ENCODE assay signal across 14 cellular contexts in genomic region chr4:1900624-1901023, GRCh38.
"Had no signal": no experiment of that assay in that cellular context is flagged by ENCODE, and none has a peak within 500 bp of the region (broad histone marks: within the 10 kb centered on the region; RNA-seq: fewer than 3 reads in every experiment).

No MANE protein-coding gene starts in this region.

- H3K27ac Mint-ChIP-seq: activated CD4-positive, alpha-beta T cell treated with anti-CD3 and anti-CD28 coated beads, Interleukin-2, amount 10 ng/mL, durations not matched to agents 7 days and 5 days; memory B cell; T-helper 17 cell had no signal

- H3K9me3 Mint-ChIP-seq: activated CD4-positive, alpha-beta T cell treated with anti-CD3 and anti-CD28 coated beads, Interleukin-2, amount 10 ng/mL, durations not matched to agents 7 days and 5 days; memory B cell; naive thymus-derived CD4-positive, alpha-beta T cell had no signal

- DNase-seq: activated CD4-positive, alpha-beta T cell treated with anti-CD3 and anti-CD28 coated beads, Interleukin-2, amount 10 ng/mL, durations not matched to agents 7 days and 5 days; activated CD8-positive, alpha-beta memory T cell treated with anti-CD3 and anti-CD28 coated beads, Interleukin-2, amount 50 U/mL, for 48 hours; activated naive CD4-positive, alpha-beta T cell treated with Interleukin-2 at 50 U/mL for 16 hours; anterior cingulate cortex; heart left ventricle; left colon; mucosa of descending colon; naive thymus-derived CD4-positive, alpha-beta T cell; small intestine; stimulated activated naive CD8-positive, alpha-beta T cell treated with anti-CD3 and anti-CD28 coated beads, Interleukin-15, Interleukin-2, amounts not matched to agents 100 U/mL and 50 U/mL, for 24 hours; T-helper 17 cell; transverse colon had no signal

- H3K4me3 Mint-ChIP-seq: activated CD4-positive, alpha-beta T cell treated with anti-CD3 and anti-CD28 coated beads, Interleukin-2, amount 10 ng/mL, durations not matched to agents 7 days and 5 days; memory B cell; naive thymus-derived CD4-positive, alpha-beta T cell; T-helper 17 cell had no signal

- ATAC-seq: heart left ventricle; left colon; mucosa of descending colon; naive thymus-derived CD4-positive, alpha-beta T cell; stimulated activated naive CD8-positive, alpha-beta T cell treated with anti-CD3 and anti-CD28 coated beads, Interleukin-15, Interleukin-2, amounts not matched to agents 100 U/mL and 50 U/mL, for 24 hours; T-helper 17 cell had no signal

- H3K27ac ChIP-seq: heart left ventricle, neutrophil, transverse colon had no signal

- H3K27me3 Mint-ChIP-seq: activated CD4-positive, alpha-beta T cell treated with anti-CD3 and anti-CD28 coated beads, Interleukin-2, amount 10 ng/mL, durations not matched to agents 7 days and 5 days; memory B cell; naive thymus-derived CD4-positive, alpha-beta T cell; T-helper 17 cell had no signal

- H3K27me3 ChIP-seq: heart left ventricle, neutrophil, transverse colon had no signal

- H3K4me3 ChIP-seq: heart left ventricle, mucosa of descending colon, transverse colon had no signal

- H3K9me3 ChIP-seq: heart left ventricle, mucosa of descending colon, neutrophil, transverse colon had no signal
